29 cellular contexts compared by ENCODE assay signal in genomic region chr6:70764706-70765105, GRCh38.
"Had no signal": no experiment of that assay in that cellular context is flagged by ENCODE, and none has a peak within 500 bp of the region (broad histone marks: within the 10 kb centered on the region; RNA-seq: fewer than 3 reads in every experiment).

No MANE protein-coding gene starts in this region.

- H3K4me3 ChIP-seq: adrenal gland, body of pancreas, breast epithelium, SJCRH30, SK-N-MC had no signal

- H3K27me3 Mint-ChIP-seq: activated CD8-positive, alpha-beta T cell treated with anti-CD3 and anti-CD28 coated beads for 36 hours; activated naive CD4-positive, alpha-beta T cell treated with anti-CD3 and anti-CD28 coated beads, Interleukin-2, amount 50 U/mL, for 24 hours; activated T-helper 17 cell treated with anti-CD3 and anti-CD28 coated beads, Interleukin-2, amount 50 U/mL, for 72 hours had no signal

- H3K9me3 Mint-ChIP-seq: activated CD8-positive, alpha-beta T cell treated with anti-CD3 and anti-CD28 coated beads for 36 hours; activated naive CD4-positive, alpha-beta T cell treated with anti-CD3 and anti-CD28 coated beads, Interleukin-2, amount 50 U/mL, for 24 hours; activated T-helper 17 cell treated with anti-CD3 and anti-CD28 coated beads, Interleukin-2, amount 50 U/mL, for 72 hours had no signal

- ATAC-seq: activated CD8-positive, alpha-beta T cell treated with anti-CD3 and anti-CD28 coated beads for 36 hours; activated T-cell treated with anti-CD3 and anti-CD28 coated beads, Interleukin-2, amount 50 U/mL, for 72 hours; activated T-helper 17 cell treated with anti-CD3 and anti-CD28 coated beads, Interleukin-2, amount 50 U/mL, for 72 hours; body of pancreas; Panc1 had no signal

- H3K4me3 Mint-ChIP-seq: activated CD8-positive, alpha-beta T cell treated with anti-CD3 and anti-CD28 coated beads for 36 hours; activated naive CD4-positive, alpha-beta T cell treated with anti-CD3 and anti-CD28 coated beads, Interleukin-2, amount 50 U/mL, for 24 hours; activated T-cell treated with anti-CD3 and anti-CD28 coated beads, Interleukin-2, amount 50 U/mL, for 72 hours; activated T-helper 17 cell treated with anti-CD3 and anti-CD28 coated beads, Interleukin-2, amount 50 U/mL, for 72 hours had no signal

- H3K27ac Mint-ChIP-seq: activated CD8-positive, alpha-beta T cell treated with anti-CD3 and anti-CD28 coated beads for 36 hours; activated naive CD4-positive, alpha-beta T cell treated with anti-CD3 and anti-CD28 coated beads, Interleukin-2, amount 50 U/mL, for 24 hours; activated T-cell treated with anti-CD3 and anti-CD28 coated beads, Interleukin-2, amount 50 U/mL, for 72 hours; activated T-helper 17 cell treated with anti-CD3 and anti-CD28 coated beads, Interleukin-2, amount 50 U/mL, for 72 hours had no signal

- DNase-seq: activated CD4-positive, alpha-beta T cell treated with anti-CD3 and anti-CD28 coated beads for 1 hour; activated CD4-positive, alpha-beta T cell treated with anti-CD3 and anti-CD28 coated beads for 48 hours; activated CD4-positive, CD25-positive, alpha-beta regulatory T cell; activated CD8-positive, alpha-beta T cell treated with anti-CD3 and anti-CD28 coated beads for 36 hours; activated effector memory CD4-positive, alpha-beta T cell treated with anti-CD3 and anti-CD28 coated beads, Interleukin-2, amount 50 U/mL, for 16 hours; activated naive CD4-positive, alpha-beta T cell; activated T-cell treated with anti-CD3 and anti-CD28 coated beads, Interleukin-2, amount 50 U/mL, for 1 hour; activated T-cell treated with anti-CD3 and anti-CD28 coated beads, Interleukin-2, amount 50 U/mL, for 72 hours; adrenal gland; body of pancreas; MM.1S; MV-4-11; NCI-H1092; NCI-H1417 treated with DMSO at 0.1 percent for 48 hours; NCI-H2029; NCI-H2227 treated with DMSO at 0.1 percent for 48 hours; NCI-H446 treated with DMSO at 0.1 percent for 48 hours; NCI-H524; NCI-H69; NCI-H82; SHP77; SJCRH30; T1000; WERI-Rb-1 had no signal

- H3K4me1 Mint-ChIP-seq: activated naive CD4-positive, alpha-beta T cell treated with anti-CD3 and anti-CD28 coated beads, Interleukin-2, amount 50 U/mL, for 24 hours; activated T-helper 17 cell treated with anti-CD3 and anti-CD28 coated beads, Interleukin-2, amount 50 U/mL, for 72 hours had no signal
